Comparison of ENCODE assay signal across 13 cellular contexts in genomic region chr4:71558248-71558647, GRCh38.
DNase-seq lines count a peak whose midpoint lies in the region; ATAC-seq and TF ChIP-seq lines count a peak whose summit lies in the region.
"Had no signal": no experiment of that assay in that cellular context is flagged by ENCODE, and none has a peak within 500 bp of the region (broad histone marks: within the 10 kb centered on the region; RNA-seq: fewer than 3 reads in every experiment).

No MANE protein-coding gene starts in this region.

- no peak for TF ChIP-seq CTCF in tibial artery (IDR thresholded peaks at IDR 0.05)

- no peak overlapping the region for H3K4me3 ChIP-seq in tibial artery
- H3K4me3 ChIP-seq: right lobe of liver, SK-N-MC had no signal

- no peaks in the 10 kb centered on the region for H3K36me3 Mint-ChIP-seq in activated T-helper 17 cell treated with anti-CD3 and anti-CD28 coated beads, Interleukin-2, amount 50 U/mL, for 72 hours (ENCODE audit: low read depth)
- H3K36me3 Mint-ChIP-seq: activated naive CD4-positive, alpha-beta T cell treated with anti-CD3 and anti-CD28 coated beads, Interleukin-2, amount 10 ng/mL, durations not matched to agents 7 days and 5 days; CD8-positive, alpha-beta T cell had no signal

- H3K27ac ChIP-seq in tibial artery, result no peak overlapping the region
- H3K27ac ChIP-seq: right lobe of liver, SK-N-MC had no signal

- no peaks in the 10 kb centered on the region for H3K4me1 ChIP-seq in tibial artery
- H3K4me1 ChIP-seq: right lobe of liver had no signal

- H3K27ac Mint-ChIP-seq in activated T-helper 17 cell treated with anti-CD3 and anti-CD28 coated beads, Interleukin-2, amount 50 U/mL, for 72 hours, result no peak overlapping the region
- H3K27ac Mint-ChIP-seq: activated naive CD4-positive, alpha-beta T cell treated with anti-CD3 and anti-CD28 coated beads, Interleukin-2, amount 10 ng/mL, durations not matched to agents 7 days and 5 days; CD8-positive, alpha-beta T cell had no signal

- no peaks in the 10 kb centered on the region for H3K9me3 ChIP-seq in tibial artery
- H3K9me3 ChIP-seq: right lobe of liver had no signal

- H3K27me3 Mint-ChIP-seq in activated T-helper 17 cell treated with anti-CD3 and anti-CD28 coated beads, Interleukin-2, amount 50 U/mL, for 72 hours, result no peaks in the 10 kb centered on the region
- H3K27me3 Mint-ChIP-seq: activated naive CD4-positive, alpha-beta T cell treated with anti-CD3 and anti-CD28 coated beads, Interleukin-2, amount 10 ng/mL, durations not matched to agents 7 days and 5 days had no signal

- no peaks in the 10 kb centered on the region for H3K4me1 Mint-ChIP-seq in activated T-helper 17 cell treated with anti-CD3 and anti-CD28 coated beads, Interleukin-2, amount 50 U/mL, for 72 hours
- H3K4me1 Mint-ChIP-seq: activated naive CD4-positive, alpha-beta T cell treated with anti-CD3 and anti-CD28 coated beads, Interleukin-2, amount 10 ng/mL, durations not matched to agents 7 days and 5 days had no signal

- ATAC-seq in GM18907 (IDR thresholded peaks at IDR 0.05; ENCODE audit: unreplicated experiment) (peak; percentile 86), GM21528 (IDR thresholded peaks at IDR 0.05; ENCODE audit: low FRiP score, unreplicated experiment) (peak; percentile 77), HG03066 (IDR thresholded peaks at IDR 0.05; ENCODE audit: low read depth, unreplicated experiment) (peak; percentile 74), esophagus mucosa (no peak)
- ATAC-seq in activated T-helper 17 cell treated with anti-CD3 and anti-CD28 coated beads, Interleukin-2, amount 50 U/mL, for 72 hours (replicated peaks), result peak; percentile 69
- ATAC-seq: CD8-positive, alpha-beta T cell; right lobe of liver had no signal

- H3K36me3 ChIP-seq in tibial artery, result no peaks in the 10 kb centered on the region

- DNase-seq in NCI-H510A treated with DMSO at 0.1 percent for 48 hours (lab: John Stamatoyannopoulos, UW), result no peak
- DNase-seq in tibial artery, result no peak
- DNase-seq: activated CD4-positive, alpha-beta T cell treated with anti-CD3 and anti-CD28 coated beads for 4 hours; activated naive CD4-positive, alpha-beta T cell treated with anti-CD3 and anti-CD28 coated beads, Interleukin-2, amount 10 ng/mL, durations not matched to agents 7 days and 5 days; CD8-positive, alpha-beta T cell; NCI-H524 treated with DMSO at 0.1 percent for 48 hours; right lobe of liver had no signal

- H3K4me3 Mint-ChIP-seq in activated T-helper 17 cell treated with anti-CD3 and anti-CD28 coated beads, Interleukin-2, amount 50 U/mL, for 72 hours, result no peak overlapping the region
- H3K4me3 Mint-ChIP-seq: activated naive CD4-positive, alpha-beta T cell treated with anti-CD3 and anti-CD28 coated beads, Interleukin-2, amount 10 ng/mL, durations not matched to agents 7 days and 5 days; CD8-positive, alpha-beta T cell had no signal

- no peaks in the 10 kb centered on the region for H3K27me3 ChIP-seq in tibial artery
- H3K27me3 ChIP-seq: right lobe of liver had no signal

- intact Hi-C loops in tibial artery (cut with DNase I; ENCODE audit: low total_unique reads), result loop anchor here (10.0 kb wide), 1 partner anchor 333 kb away; no protein-coding TSS in a partner anchor

- no peaks in the 10 kb centered on the region for H3K9me3 Mint-ChIP-seq in activated T-helper 17 cell treated with anti-CD3 and anti-CD28 coated beads, Interleukin-2, amount 50 U/mL, for 72 hours
- H3K9me3 Mint-ChIP-seq: activated naive CD4-positive, alpha-beta T cell treated with anti-CD3 and anti-CD28 coated beads, Interleukin-2, amount 10 ng/mL, durations not matched to agents 7 days and 5 days; CD8-positive, alpha-beta T cell had no signal
